15 cellular contexts compared by ENCODE assay signal in genomic region chr9:92610470-92611420, GRCh38. TPM values are rescaled to one million over a fixed set of nuclear protein-coding genes. Genes with fewer than 3 reads are reported as not detected.
DNase-seq lines count a peak whose midpoint lies in the region; ATAC-seq and TF ChIP-seq lines count a peak whose summit lies in the region.
"Had no signal": no experiment of that assay in that cellular context is flagged by ENCODE, and none has a peak within 500 bp of the region (broad histone marks: within the 10 kb centered on the region; RNA-seq: fewer than 3 reads in every experiment).

No MANE protein-coding gene starts in this region.

- H3K4me2 ChIP-seq in parathyroid adenoma (ENCODE audit: low read length), result no peak overlapping the region

- DNase-seq in Right ventricle myocardium inferior (ENCODE audit: missing footprints) (no peak), cardiac septum (ENCODE audit: low spot score) (no peak), vagina (ENCODE audit: extremely low spot score in 2 of 2) (no peak), activated gamma-delta T cell (lab: John Stamatoyannopoulos, UW) (no peak), thyroid gland (no peak)
- DNase-seq: ACHN; aorta; effector CD8-positive, alpha-beta T cell; NCI-H2081; NCI-H748 treated with DMSO at 0.1 percent for 48 hours; right lobe of liver; T-helper 2 cell had no signal

- TF ChIP-seq EP300 in gastroesophageal sphincter (IDR thresholded peaks at IDR 0.05), result no peak

- TF ChIP-seq POLR2A in gastroesophageal sphincter (IDR thresholded peaks at IDR 0.05), result no peak
- TF ChIP-seq POLR2A in vagina (IDR thresholded peaks at IDR 0.05), result no peak
- TF ChIP-seq POLR2A in thyroid gland (IDR thresholded peaks at IDR 0.05), result no peak

- peak; percentile 74 for ATAC-seq in Right ventricle myocardium inferior
- ATAC-seq in gastroesophageal sphincter, result peak; percentile 39
- no peak for ATAC-seq in HG02981 (IDR thresholded peaks at IDR 0.05; ENCODE audit: unreplicated experiment)

- no peaks in the 10 kb centered on the region for H3K79me2 ChIP-seq in parathyroid adenoma

- intact Hi-C loops in Right ventricle myocardium inferior (cut with DNase I) (loop anchor here (10.0 kb wide), 1 partner anchor 106 kb away; no protein-coding TSS in a partner anchor), cardiac septum (cut with DNase I) (loop anchor here (5.0 kb wide), 1 partner anchor 73 kb away; the partner anchor contains the start of gene ECM2), vagina (cut with DNase I) (no loop called here), thyroid gland (cut with DNase I) (no loop called here)

- H3K4me3 ChIP-seq in gastroesophageal sphincter (no peak overlapping the region), parathyroid adenoma (ENCODE audit: low read depth, low read length) (no peak overlapping the region), vagina (no peak overlapping the region), thyroid gland (replicated peaks in 1 of 3) (no peak overlapping the region)
- H3K4me3 ChIP-seq: right lobe of liver had no signal

- H3K36me3 ChIP-seq in gastroesophageal sphincter (peaks cover 0 to 35% of the 10 kb centered on the region in 2 donors), parathyroid adenoma (ENCODE audit: control insufficient read depth, insufficient read depth, low read length) (no peaks in the 10 kb centered on the region), vagina (peaks cover 0 to 11% of the 10 kb centered on the region in 2 donors), thyroid gland (peaks cover 0 to 9% of the 10 kb centered on the region in 2 donors)

- H3K27ac ChIP-seq in gastroesophageal sphincter, result peak overlapping the region in 3 of 4 donors; percentile 35 to 91 (median 89)
- H3K27ac ChIP-seq in parathyroid adenoma, result peak overlapping the region; percentile 44
- peak overlapping the region; percentile 70 for H3K27ac ChIP-seq in vagina
- no peak overlapping the region for H3K27ac ChIP-seq in thyroid gland
- H3K27ac ChIP-seq: right lobe of liver had no signal

- H2AFZ ChIP-seq in parathyroid adenoma, result no peak overlapping the region

- H3K9me3 ChIP-seq in gastroesophageal sphincter, result no peaks in the 10 kb centered on the region
- H3K9me3 ChIP-seq in parathyroid adenoma (ENCODE audit: control insufficient read depth, low read length), result no peaks in the 10 kb centered on the region
- no peaks in the 10 kb centered on the region for H3K9me3 ChIP-seq in vagina
- H3K9me3 ChIP-seq in thyroid gland, result no peaks in the 10 kb centered on the region
- H3K9me3 ChIP-seq: right lobe of liver had no signal

- H3K4me1 ChIP-seq in gastroesophageal sphincter, result peaks cover 8 to 95% (median 29%) of the 10 kb centered on the region in 3 donors
- peaks cover 6% of the 10 kb centered on the region for H3K4me1 ChIP-seq in parathyroid adenoma
- peaks cover 68% of the 10 kb centered on the region for H3K4me1 ChIP-seq in vagina
- H3K4me1 ChIP-seq in thyroid gland, result peaks cover 9 to 26% of the 10 kb centered on the region in 2 donors

- H3K27me3 ChIP-seq in gastroesophageal sphincter (no peaks in the 10 kb centered on the region), parathyroid adenoma (ENCODE audit: control insufficient read depth, insufficient read depth, low read length) (no peaks in the 10 kb centered on the region), vagina (no peaks in the 10 kb centered on the region), thyroid gland (no peaks in the 10 kb centered on the region)
- H3K27me3 ChIP-seq: right lobe of liver had no signal

- no peak for TF ChIP-seq CTCF in gastroesophageal sphincter (IDR thresholded peaks at IDR 0.05)
- no peak for TF ChIP-seq CTCF in parathyroid adenoma (IDR thresholded peaks at IDR 0.05)
- no peak for TF ChIP-seq CTCF in vagina (IDR thresholded peaks at IDR 0.05)
- no peak for TF ChIP-seq CTCF in thyroid gland (IDR thresholded peaks at IDR 0.05)

- WGBS in gastroesophageal sphincter (ENCODE audit: low coverage in 1 of 2), 2 donors, result 63 to 74% methylated on average over 5 to 8 of the region's 32 CpGs
- WGBS in thyroid gland, 2 donors, result 93 to 96% methylated on average over 22 to 32 of the region's 32 CpGs

- no peak overlapping the region for H3K9ac ChIP-seq in parathyroid adenoma

RNA-seq across cellular contexts. Expression of gene IPPK, which starts 59.2 kb away (rescaled TPM):
- total RNA-seq in Right ventricle myocardium inferior (5.9 TPM), cardiac septum (13.1 TPM), gastroesophageal sphincter (10 to 100 TPM in 1 of 4 donors, 1 to 10 TPM in 3; 7.2 to 14.1 (median 8.9) TPM), vagina (39.5 TPM), thyroid gland (10 to 100 TPM in 2 of 4 donors, 1 to 10 TPM in 2; 6.3 to 12.2 (median 10.2) TPM)

Comparison
In these comparisons a context has a peak if more than half of its experiments do, and no peak if none do; other contexts are left out.
1. H3K27ac ChIP-seq: peak in gastroesophageal sphincter (3 of 4), parathyroid adenoma (single experiment) and vagina (single experiment); none in thyroid gland (0 of 3).
2. intact Hi-C loops: an anchor here in Right ventricle myocardium inferior (10.0 kb wide) and cardiac septum (5.0 kb wide); none called in vagina and thyroid gland.